10 cellular contexts compared by ENCODE assay signal in the genomic region with DNA sequence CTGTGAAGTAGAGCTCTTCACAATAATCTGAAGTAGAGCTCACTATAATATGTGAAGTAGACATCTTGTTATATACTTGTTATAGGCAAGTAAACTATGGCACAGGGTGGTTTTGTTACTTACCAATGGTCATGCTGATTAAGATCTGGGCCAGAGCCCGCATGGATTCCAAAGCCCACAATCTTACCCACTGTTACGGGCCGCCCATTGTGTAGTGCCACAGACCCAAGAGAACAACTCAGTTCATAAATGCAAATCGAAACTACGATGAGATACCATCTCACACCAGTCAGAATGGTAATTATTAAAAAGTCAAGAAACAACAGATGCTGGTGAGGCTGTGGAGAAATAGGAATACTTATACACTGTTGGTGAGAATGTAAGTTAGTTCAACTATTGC. TPM values are rescaled to one million over a fixed set of nuclear protein-coding genes. Genes with fewer than 3 reads are reported as not detected.
"Had no signal": no experiment of that assay in that cellular context is flagged by ENCODE, and none has a peak within 500 bp of the region (broad histone marks: within the 10 kb centered on the region; RNA-seq: fewer than 3 reads in every experiment).

No MANE protein-coding gene starts in this region.

- H3K27ac ChIP-seq: GM23248 had no signal

- H3K4me3 Mint-ChIP-seq: GM23338, H9, HFFc6 had no signal

- H3K4me1 ChIP-seq: HAP-1 had no signal

- DNase-seq: GM23248, GOT3, H7, H9, HCEC 1CT, HFFc6 had no signal

- H3K9me3 ChIP-seq: HAP-1 had no signal

- H3K4me2 ChIP-seq: GM23338 had no signal

- H3K4me3 ChIP-seq: GM23248, GM23338, HAP-1 had no signal

- H2AFZ ChIP-seq: GM23248, GM23338 had no signal

- H3K9ac ChIP-seq: GM23248 had no signal

- H3K36me3 ChIP-seq: HAP-1 had no signal

- ATAC-seq: GM23338, HCT116 had no signal

- H3K9me3 Mint-ChIP-seq: HFFc6 had no signal

- H3K4me1 Mint-ChIP-seq: GM23338, H9 had no signal

- H3K27ac Mint-ChIP-seq: GM23338, H9, HFFc6 had no signal

RNA-seq across cellular contexts. Expression of a gene that starts 46.9 kb away (rescaled TPM):
- polyA plus RNA-seq: GM23248, GM23338, H1 had no signal

RNA-seq across cellular contexts. Expression of a gene that starts 51.5 kb away (rescaled TPM):
- polyA plus RNA-seq: GM23248, GM23338, H1 had no signal
